ENCODE assay signal across 18 cellular contexts in the genomic region with DNA sequence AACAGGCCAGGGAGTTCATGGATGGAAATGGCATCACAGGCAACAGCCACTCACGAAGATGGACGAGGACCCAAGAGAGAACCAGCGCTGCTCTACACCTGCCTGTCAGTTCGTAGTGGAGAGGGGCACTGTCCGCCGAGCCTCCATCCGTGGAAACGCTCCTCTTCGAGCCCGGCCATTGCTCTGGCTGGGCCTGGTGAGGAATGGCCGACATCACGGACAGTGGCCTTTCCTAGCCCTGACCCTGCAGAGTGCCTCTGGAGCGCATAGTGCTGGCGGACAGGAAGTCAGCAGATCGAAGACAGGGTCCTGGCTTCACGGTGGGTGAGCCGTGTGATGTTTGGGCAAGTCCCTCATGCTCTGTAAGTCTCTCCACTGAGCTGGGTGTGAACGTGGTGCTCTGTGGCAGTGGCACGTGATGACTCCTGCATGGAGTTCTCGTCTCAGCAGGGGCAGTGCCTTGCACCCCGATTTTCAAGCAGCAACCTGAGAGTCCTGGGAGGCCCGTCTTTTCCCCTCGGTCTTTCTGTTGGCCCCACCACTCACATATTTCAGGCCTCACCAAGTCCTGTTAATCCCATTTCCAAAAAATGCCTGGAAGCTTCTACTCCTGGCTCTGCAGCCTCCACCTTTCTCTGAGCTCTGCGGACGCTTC.
"Had no signal": no experiment of that assay in that cellular context is flagged by ENCODE, and none has a peak within 500 bp of the region (broad histone marks: within the 10 kb centered on the region; RNA-seq: fewer than 3 reads in every experiment).

No MANE protein-coding gene starts in this region.

- H3K4me1 ChIP-seq: parathyroid adenoma had no signal

- ATAC-seq: activated T-cell treated with anti-CD3 and anti-CD28 coated beads, Interleukin-2, amount 50 U/mL, for 72 hours; lower lobe of right lung; stimulated activated effector memory CD8-positive, alpha-beta T cell treated with anti-CD3 and anti-CD28 coated beads, Interleukin-12 subunit alpha, Interleukin-12 subunit beta, amount 100 ng/mL, for 72 hours had no signal

- H3K9me3 ChIP-seq: lower lobe of right lung had no signal

- H3K9me3 Mint-ChIP-seq: activated naive CD8-positive, alpha-beta T cell treated with anti-CD3 and anti-CD28 coated beads for 36 hours; activated T-cell treated with anti-CD3 and anti-CD28 coated beads, Interleukin-2, amount 50 U/mL, for 72 hours; natural killer cell; stimulated activated effector memory CD8-positive, alpha-beta T cell treated with anti-CD3 and anti-CD28 coated beads, Interleukin-12 subunit alpha, Interleukin-12 subunit beta, amount 100 ng/mL, for 72 hours had no signal

- DNase-seq: activated CD4-positive, alpha-beta T cell treated with anti-CD3 and anti-CD28 coated beads for 4 hours; activated gamma-delta T cell treated with Interleukin-2 at 50 U/mL for 16 hours; activated naive CD8-positive, alpha-beta T cell treated with anti-CD3 and anti-CD28 coated beads for 36 hours; activated T-cell treated with anti-CD3 and anti-CD28 coated beads, Interleukin-2, amount 50 U/mL, for 72 hours; anterior cingulate cortex; cerebellar nuclear complex; dermis blood vessel endothelial cell; kidney glomerular epithelial cell; lower lobe of right lung; natural killer cell; retina; T-helper 1 cell; trophoblast cell had no signal

- H3K27ac ChIP-seq: hepatocyte, lower lobe of right lung, parathyroid adenoma, skin epidermis, VCaP had no signal

- H3K4me3 ChIP-seq: hepatocyte, lower lobe of right lung, skin epidermis had no signal

- H3K36me3 Mint-ChIP-seq: activated naive CD8-positive, alpha-beta T cell treated with anti-CD3 and anti-CD28 coated beads for 36 hours; natural killer cell; stimulated activated effector memory CD8-positive, alpha-beta T cell treated with anti-CD3 and anti-CD28 coated beads, Interleukin-12 subunit alpha, Interleukin-12 subunit beta, amount 100 ng/mL, for 72 hours had no signal

- H3K36me3 ChIP-seq: lower lobe of right lung had no signal

- H3K4me3 Mint-ChIP-seq: activated naive CD8-positive, alpha-beta T cell treated with anti-CD3 and anti-CD28 coated beads for 36 hours; activated T-cell treated with anti-CD3 and anti-CD28 coated beads, Interleukin-2, amount 50 U/mL, for 72 hours; natural killer cell; stimulated activated effector memory CD8-positive, alpha-beta T cell treated with anti-CD3 and anti-CD28 coated beads, Interleukin-12 subunit alpha, Interleukin-12 subunit beta, amount 100 ng/mL, for 72 hours had no signal

- H3K9ac ChIP-seq: parathyroid adenoma had no signal

- H3K27ac Mint-ChIP-seq: activated naive CD8-positive, alpha-beta T cell treated with anti-CD3 and anti-CD28 coated beads for 36 hours; activated T-cell treated with anti-CD3 and anti-CD28 coated beads, Interleukin-2, amount 50 U/mL, for 72 hours; natural killer cell; stimulated activated effector memory CD8-positive, alpha-beta T cell treated with anti-CD3 and anti-CD28 coated beads, Interleukin-12 subunit alpha, Interleukin-12 subunit beta, amount 100 ng/mL, for 72 hours had no signal

- H3K4me1 Mint-ChIP-seq: stimulated activated effector memory CD8-positive, alpha-beta T cell treated with anti-CD3 and anti-CD28 coated beads, Interleukin-12 subunit alpha, Interleukin-12 subunit beta, amount 100 ng/mL, for 72 hours had no signal

- H3K27me3 ChIP-seq: hepatocyte had no signal
